In the genomic region with DNA sequence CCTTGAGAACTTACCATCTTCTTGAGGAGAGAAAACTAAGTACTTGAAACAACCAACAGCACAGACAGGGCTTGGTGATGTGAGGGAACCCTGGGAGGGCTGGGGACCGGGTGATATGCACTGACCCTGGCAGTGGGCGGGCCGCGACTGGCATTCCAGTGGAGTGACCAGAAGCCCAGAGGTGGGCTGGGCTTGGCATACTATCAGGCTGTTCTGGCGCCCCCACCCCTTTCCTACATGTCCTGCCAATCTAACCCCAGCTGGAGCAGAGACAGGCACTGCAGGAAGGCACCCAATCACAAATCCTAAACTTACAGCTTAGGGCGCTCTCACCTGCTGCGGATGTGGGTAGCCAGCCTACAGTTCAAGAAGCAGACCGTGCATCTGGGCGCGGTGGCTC, we compare ENCODE assay signal across 15 cellular contexts. TPM values are rescaled to one million over a fixed set of nuclear protein-coding genes. Genes with fewer than 3 reads are reported as not detected.
DNase-seq lines count a peak whose midpoint lies in the region; ATAC-seq, FAIRE-seq and TF ChIP-seq lines count a peak whose summit lies in the region.
"Had no signal": no experiment of that assay in that cellular context is flagged by ENCODE, and none has a peak within 500 bp of the region (broad histone marks: within the 10 kb centered on the region; RNA-seq: fewer than 3 reads in every experiment).

No MANE protein-coding gene starts in this region.

- no peak overlapping the region for H3K4me3 Mint-ChIP-seq in astrocyte (ENCODE audit: unreplicated experiment)
- H3K4me3 Mint-ChIP-seq: activated T-cell treated with anti-CD3 and anti-CD28 coated beads, Interleukin-2, amount 50 U/mL, for 4 hours had no signal

- H3K27ac Mint-ChIP-seq in astrocyte (ENCODE audit: unreplicated experiment), result no peak overlapping the region

- peak overlapping the region; percentile 23 for H3K4me2 ChIP-seq in astrocyte (ENCODE audit: low read length)
- H3K4me2 ChIP-seq: BLaER1 treated with 17β-estradiol and CSF1 and Interleukin-3, amounts not matched to agents 10 nM and 100 nM had no signal

- WGBS in right cardiac atrium, result 71% methylated on average over 10 of the region's 10 CpGs

- H3K9ac ChIP-seq in astrocyte (ENCODE audit: low read length) (peak overlapping the region; percentile 8), subcutaneous abdominal adipose tissue (ENCODE audit: low read length in 5 of 5) (no peak overlapping the region)

- H3K4me1 ChIP-seq in astrocyte (ENCODE audit: insufficient read depth, low read length), result peaks cover 50% of the 10 kb centered on the region
- peaks cover 31% of the 10 kb centered on the region for H3K4me1 ChIP-seq in right cardiac atrium (ENCODE audit: control insufficient read depth, insufficient read depth, low read length)
- peaks cover 18 to 65% (median 56%) of the 10 kb centered on the region in 5 donors for H3K4me1 ChIP-seq in subcutaneous abdominal adipose tissue (ENCODE audit: control insufficient read depth in 5 of 5, insufficient read depth in 5 of 5, low read length in 5 of 5)

- H3K36me3 ChIP-seq in astrocyte (ENCODE audit: insufficient read depth, low read length), result peaks cover 17% of the 10 kb centered on the region
- H3K36me3 ChIP-seq in subcutaneous abdominal adipose tissue (ENCODE audit: control insufficient read depth in 5 of 5, insufficient read depth in 5 of 5, low read length in 5 of 5), result peaks cover 0 to 52% (median 44%) of the 10 kb centered on the region in 5 donors

- no peak overlapping the region for H2AFZ ChIP-seq in astrocyte (ENCODE audit: low read depth, low read length)

- intact Hi-C loops in right cardiac atrium (cut with DNase I), result no loop called here

- H3K4me3 ChIP-seq in astrocyte (ENCODE audit: insufficient read depth, low read depth, low read length) (no peak overlapping the region), right cardiac atrium (ENCODE audit: low read length) (no peak overlapping the region), subcutaneous abdominal adipose tissue (ENCODE audit: low read depth in 1 of 5, low read length in 5 of 5) (no peak overlapping the region)
- H3K4me3 ChIP-seq: BLaER1 treated with 17β-estradiol and CSF1 and Interleukin-3, amounts not matched to agents 10 nM and 100 nM; GM12878 had no signal

- H3K27me3 ChIP-seq in astrocyte (ENCODE audit: insufficient read depth, low read length), result no peaks in the 10 kb centered on the region
- H3K27me3 ChIP-seq in right cardiac atrium (ENCODE audit: control insufficient read depth, insufficient read depth), result no peaks in the 10 kb centered on the region
- no peaks in the 10 kb centered on the region for H3K27me3 ChIP-seq in subcutaneous abdominal adipose tissue (ENCODE audit: control insufficient read depth in 5 of 5, insufficient read depth in 4 of 5, low read length in 5 of 5)
- H3K27me3 ChIP-seq: BLaER1 treated with 17β-estradiol and CSF1 and Interleukin-3, amounts not matched to agents 10 nM and 100 nM had no signal

- H3K9me3 ChIP-seq in astrocyte (ENCODE audit: insufficient read depth, low read depth, low read length) (no peaks in the 10 kb centered on the region), right cardiac atrium (ENCODE audit: control insufficient read depth, low read length) (no peaks in the 10 kb centered on the region), subcutaneous abdominal adipose tissue (ENCODE audit: control insufficient read depth in 5 of 5, low read length in 5 of 5) (no peaks in the 10 kb centered on the region)
- H3K9me3 ChIP-seq: BLaER1 treated with 17β-estradiol and CSF1 and Interleukin-3, amounts not matched to agents 10 nM and 100 nM had no signal

- no peaks in the 10 kb centered on the region for H3K27me3 Mint-ChIP-seq in astrocyte (ENCODE audit: low read depth, unreplicated experiment)

- H3K27ac ChIP-seq in astrocyte (ENCODE audit: low read depth, low read length) (peak overlapping the region; percentile 23), right cardiac atrium (ENCODE audit: low read length) (peak overlapping the region; percentile 40), subcutaneous abdominal adipose tissue (ENCODE audit: low read depth, low read length) (peak overlapping the region; percentile 96)

- peaks cover 29% of the 10 kb centered on the region for H3K4me1 Mint-ChIP-seq in astrocyte (ENCODE audit: low read depth, unreplicated experiment)

- peaks cover 86% of the 10 kb centered on the region for H4K20me1 ChIP-seq in astrocyte (ENCODE audit: insufficient read depth, low read length)

- H3K9me3 Mint-ChIP-seq in astrocyte (ENCODE audit: unreplicated experiment), result no peaks in the 10 kb centered on the region
- H3K9me3 Mint-ChIP-seq: activated T-cell treated with anti-CD3 and anti-CD28 coated beads, Interleukin-2, amount 50 U/mL, for 4 hours had no signal

- TF ChIP-seq CTCF in astrocyte (IDR thresholded peaks at IDR 0.05; ENCODE audit: insufficient read depth, low read depth, low read length), result no peak

- DNase-seq in HS-27A (ENCODE audit: low read depth), result peak; percentile 63
- DNase-seq in astrocyte (ENCODE audit: low read depth), result no peak
- DNase-seq in right cardiac atrium, result peak in 2 of 3 donors; percentile 53 to 80
- no peak for DNase-seq in SIG-M5 treated with dmso at 0.1 percent for 504 hours (lab: John Stamatoyannopoulos, UW; ENCODE audit: unreplicated experiment)
- no peak for DNase-seq in SK-N-DZ (ENCODE audit: low spot score)
- no peak for DNase-seq in frontal cortex (ENCODE audit: low spot score in 2 of 2)
- no peak for DNase-seq in NCI-H2196 treated with DMSO at 0.1 percent for 48 hours (lab: John Stamatoyannopoulos, UW; ENCODE audit: unreplicated experiment)
- DNase-seq: activated T-cell treated with anti-CD3 and anti-CD28 coated beads, Interleukin-2, amount 50 U/mL, for 4 hours; DMS79 treated with DMSO at 0.1 percent for 48 hours; effector CD4-positive, alpha-beta T cell; head of caudate nucleus; stimulated activated CD8-positive, alpha-beta memory T cell treated with anti-CD3 and anti-CD28 coated beads, Interleukin-4, amount 100 ng/mL, for 48 hours had no signal

- FAIRE-seq in astrocyte (lab: Jason Lieb, UNC) (no peak), frontal cortex (lab: Jason Lieb, UNC) (no peak)
- FAIRE-seq: GM12878 had no signal

- peaks cover 50% of the 10 kb centered on the region for H3K79me2 ChIP-seq in astrocyte (ENCODE audit: insufficient read depth, low read length)

- no peak for ATAC-seq in right cardiac atrium
- ATAC-seq: activated T-cell treated with anti-CD3 and anti-CD28 coated beads, Interleukin-2, amount 50 U/mL, for 4 hours; GM12878 had no signal

- H3K36me3 Mint-ChIP-seq in astrocyte (ENCODE audit: low read depth, unreplicated experiment), result peaks cover 11% of the 10 kb centered on the region

RNA-seq across cellular contexts. Expression of a gene that starts 54.0 kb away (rescaled TPM):
- total RNA-seq in astrocyte (12.8 and 14.3 TPM in 2 replicates), right cardiac atrium (10 to 100 TPM; 10.3 to 20.2 (median 15.3) TPM), frontal cortex (8.6 TPM)
- polyA plus RNA-seq in right cardiac atrium, result 19.5 TPM
- polyA plus RNA-seq in SK-N-DZ (2014; cell fraction: cytosol; rRNA removed), result 10.5 and 18.3 TPM in 2 replicates
- 10.8 and 20.5 TPM in 2 replicates for polyA plus RNA-seq in SK-N-DZ (2014; cell fraction: nucleus; rRNA removed)

RNA-seq across cellular contexts. Expression of a gene that starts 56.9 kb away (rescaled TPM):
- total RNA-seq in astrocyte (40.6 and 41.5 TPM in 2 replicates), right cardiac atrium (100 to 1,000 TPM in 1 of 4 donors, 10 to 100 TPM in 3; 84.8 to 105 (median 92.5) TPM), frontal cortex (10.6 TPM)
- 82.1 TPM for polyA plus RNA-seq in right cardiac atrium
- polyA plus RNA-seq in SK-N-DZ (2014; cell fraction: cytosol; rRNA removed), result 29.9 and 30.5 TPM in 2 replicates
- polyA plus RNA-seq in SK-N-DZ (2014; cell fraction: nucleus; rRNA removed), result 38.1 and 57.4 TPM in 2 replicates

Comparison
In these comparisons a context has a peak if more than half of its experiments do, and no peak if none do; other contexts are left out.
1. DNase-seq: peak in HS-27A (single experiment) and right cardiac atrium (2 of 3); none in astrocyte (single experiment), SIG-M5 treated with dmso at 0.1 percent for 504 hours (single experiment), SK-N-DZ (single experiment), frontal cortex (0 of 2) and NCI-H2196 treated with DMSO at 0.1 percent for 48 hours (single experiment).
2. H3K27ac ChIP-seq: peak in every context shown above with its lines; median percentile 96 in subcutaneous abdominal adipose tissue; 40 in right cardiac atrium; 23 in astrocyte.